ENCODE assay signal across 8 cellular contexts in genomic region chr11:6481012-6481923, GRCh38. TPM values are rescaled to one million over a fixed set of nuclear protein-coding genes. Genes with fewer than 3 reads are reported as not detected.
DNase-seq lines count a peak whose midpoint lies in the region; ATAC-seq lines count a peak whose summit lies in the region.

Gene ARFIP2, minus strand, starts transcription at chr11:6481331. Its CDS starts 910 bp downstream, at chr11:6480421.
Gene TIMM10B, plus strand, starts transcription at chr11:6481501. Its CDS starts 16 bp downstream, at chr11:6481517.

- peak within 1 kb of the TSS; percentile 96 to 98 for H3K27ac Mint-ChIP-seq in effector memory CD8-positive, alpha-beta T cell

- H3K9me3 Mint-ChIP-seq in effector memory CD8-positive, alpha-beta T cell = no peaks in the 10 kb centered on the region

- peak; percentile 97 for DNase-seq in COLO668 (lab: John Stamatoyannopoulos, UW; ENCODE audit: unreplicated experiment)
- DNase-seq in HT1080 (ENCODE audit: low read depth) = peak; percentile 96
- peak; percentile 99 for DNase-seq in NOMO-1 treated with DMSO at 0.1 percent for 48 hours (lab: John Stamatoyannopoulos, UW; ENCODE audit: unreplicated experiment)
- DNase-seq in activated CD8-positive, alpha-beta memory T cell treated with anti-CD3 and anti-CD28 coated beads for 4 hours (ENCODE audit: low read depth in 2 of 2) = peak; percentile 93 to 96
- peak; percentile 94 to 97 (median 96) for DNase-seq in effector memory CD8-positive, alpha-beta T cell
- DNase-seq in medulla oblongata (ENCODE audit: extremely low spot score) = peak; percentile 99
- DNase-seq in stimulated activated CD8-positive, alpha-beta memory T cell treated with anti-CD3 and anti-CD28 coated beads, Interleukin-12 subunit alpha, Interleukin-12 subunit beta, amount 100 ng/mL, for 1 hour (ENCODE audit: low read depth) = peak; percentile 94

- peaks cover 26 to 32% of the 10 kb centered on the region in 2 donors for H3K4me1 Mint-ChIP-seq in effector memory CD8-positive, alpha-beta T cell (ENCODE audit: low read depth in 2 of 2)

- peak within 1 kb of the TSS; percentile 89 to 90 for H3K4me3 Mint-ChIP-seq in effector memory CD8-positive, alpha-beta T cell

- ATAC-seq in GM21360 (IDR thresholded peaks at IDR 0.05; ENCODE audit: unreplicated experiment) = peak; percentile 98
- ATAC-seq in effector memory CD8-positive, alpha-beta T cell (replicated peaks) = peak; percentile 95

- H3K36me3 Mint-ChIP-seq in effector memory CD8-positive, alpha-beta T cell (ENCODE audit: insufficient read depth) = peaks cover 27% of the 10 kb centered on the region

- H3K27me3 Mint-ChIP-seq in effector memory CD8-positive, alpha-beta T cell = no peaks in the 10 kb centered on the region

RNA-seq across cellular contexts. Expression of gene ARFIP2, which starts in this region (rescaled TPM):
- 123 and 126 TPM in 2 replicates for total RNA-seq in HT1080 (2014; rRNA removed; shearing (Covaris generic))
- 85.7 and 89.3 TPM in 2 replicates for polyA plus RNA-seq in HT1080 (2015; cell fraction: cytosol; rRNA removed)
- 151 and 159 TPM in 2 replicates for polyA plus RNA-seq in HT1080 (2015; cell fraction: nucleus; rRNA removed)

RNA-seq across cellular contexts. Expression of gene TIMM10B, which starts in this region (rescaled TPM):
- 49.8 and 60.5 TPM in 2 replicates for total RNA-seq in HT1080 (2014; rRNA removed; shearing (Covaris generic))
- polyA plus RNA-seq in HT1080 (2015; cell fraction: cytosol; rRNA removed) = 31.3 and 34.1 TPM in 2 replicates
- polyA plus RNA-seq in HT1080 (2015; cell fraction: nucleus; rRNA removed) = 32.8 and 47.0 TPM in 2 replicates

Comparison
In these comparisons a context has a peak if more than half of its experiments do, and no peak if none do; other contexts are left out.
1. Peak in every context shown above with its lines: DNase-seq and ATAC-seq.